8 cellular contexts compared by ENCODE assay signal in the genomic region with DNA sequence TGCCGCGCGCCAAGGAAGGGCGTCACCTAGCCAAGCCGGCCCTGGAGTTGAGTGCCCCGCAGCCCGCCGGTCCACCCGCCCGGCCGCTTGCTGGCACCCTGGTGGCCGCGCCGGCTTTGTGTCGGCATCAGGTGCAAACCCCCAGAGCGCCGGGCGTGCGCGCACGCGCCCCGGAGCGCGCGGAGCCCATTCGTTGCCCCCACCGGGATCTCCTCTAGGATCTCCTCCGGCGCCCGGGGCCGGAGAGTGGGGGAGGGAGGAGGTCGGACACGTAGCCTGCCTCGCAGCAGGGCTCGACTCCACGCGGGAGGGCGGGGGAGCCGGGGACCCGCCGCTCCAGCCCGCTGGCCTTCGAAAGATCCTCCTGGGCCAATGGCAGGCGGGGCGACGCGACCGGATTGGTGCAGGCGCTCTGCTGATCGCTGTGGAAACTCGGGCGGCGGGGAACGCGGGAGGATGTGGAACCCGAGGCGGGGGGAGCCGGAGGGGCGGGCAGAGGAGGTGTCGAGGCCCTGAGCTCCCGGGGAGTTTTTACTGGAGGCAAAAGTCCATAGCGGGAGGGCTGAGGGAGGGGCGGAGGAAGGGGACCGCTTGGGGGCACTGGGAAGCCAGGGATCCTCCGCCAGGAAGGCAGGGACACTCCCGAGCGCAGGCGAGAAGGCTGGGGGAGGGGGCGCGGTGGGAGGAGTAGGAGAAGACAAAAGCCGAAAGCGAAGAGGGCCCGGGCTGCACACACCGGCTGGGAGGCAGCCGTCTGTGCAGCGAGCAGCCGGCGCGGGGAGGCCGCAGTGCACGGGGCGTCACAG. TPM values are rescaled to one million over a fixed set of nuclear protein-coding genes. Genes with fewer than 3 reads are reported as not detected.
DNase-seq lines count a peak whose midpoint lies in the region; ATAC-seq, FAIRE-seq and TF ChIP-seq lines count a peak whose summit lies in the region.

Gene FADS2 (plus strand): TSS at position 728 of the 806 bp plus-strand sequence. CDS start 91 bp downstream, outside the sequence.

- TF ChIP-seq RAD21 in H1 (IDR thresholded peaks at IDR 0.05 in 1 of 2, conservative IDR thresholded peaks at IDR 0.05 in 1 of 2; ENCODE audit: low read depth in 2 of 2, low read length in 2 of 2) = no peak

- TF ChIP-seq CTCF in H1 (IDR thresholded peaks at IDR 0.05; ENCODE audit: control extremely low read depth in 1 of 3, insufficient read depth in 1 of 3, low read depth in 1 of 3, low read length in 3 of 3) = 0 out of 4 replicates have a peak, but pooled peaks of 1 of the 3 experiments have one; percentile 12

- H2BK120ac ChIP-seq in H1 (replicated peaks; ENCODE audit: low read depth, low read length) = peak within 1 kb of the TSS; percentile 70

- H3K9ac ChIP-seq in H1 (replicated peaks in 1 of 4; ENCODE audit: extremely low read depth in 1 of 4, low read depth in 3 of 4, low read length in 3 of 4) = peak within 1 kb of the TSS; percentile 82 to 88 (median 84)

- peak within 1 kb of the TSS; percentile 90; the same call in 1 of the 2 replicates for H2BK15ac ChIP-seq in H1 (ENCODE audit: low read length)

- H3K4me2 ChIP-seq in H1 (ENCODE audit: insufficient read depth in 1 of 2, low read depth in 2 of 2, low read length in 2 of 2) = peak within 1 kb of the TSS; percentile 96 to 98

- no peak within 1 kb of the TSS for H2AFZ ChIP-seq in H1 (ENCODE audit: low read length)

- H3K79me2 ChIP-seq in H1 (ENCODE audit: control insufficient read depth in 1 of 2, insufficient read depth in 2 of 2, low read length in 2 of 2) = peaks cover 29 to 46% of the 10 kb centered on the region in 2 experiments

- H3K36me3 ChIP-seq in H1 (ENCODE audit: control insufficient read depth in 2 of 4, insufficient read depth in 4 of 4, low read length in 3 of 4) = peaks cover 3 to 4% (median 4%) of the 10 kb centered on the region in 4 experiments; a peak in 2 of 8 replicates

- H4K91ac ChIP-seq in H1 (replicated peaks; ENCODE audit: insufficient read length, low read length) = peak within 1 kb of the TSS; percentile 99

- ATAC-seq in HG03439 (IDR thresholded peaks at IDR 0.05; ENCODE audit: unreplicated experiment) = peak; percentile 70

- peak within 1 kb of the TSS; percentile 91 for H4K8ac ChIP-seq in H1 (ENCODE audit: extremely low read depth, insufficient read depth, low read length)

- peak within 1 kb of the TSS; percentile 71 for H2BK5ac ChIP-seq in H1 (ENCODE audit: low read depth, low read length)

- H3K9me3 ChIP-seq in H1 (ENCODE audit: insufficient read depth in 2 of 2, low read depth in 1 of 2, low read length in 1 of 2) = no peaks in the 10 kb centered on the region

- DNase-seq in Ammon's horn (ENCODE audit: low spot score) (peak; percentile 96), GM19239 (ENCODE audit: insufficient read length, low spot score) (peak; percentile 71), NCI-H69 (lab: John Stamatoyannopoulos, UW) (peak; percentile 99), H1 (ENCODE audit: low read depth in 1 of 2, low spot score in 2 of 2) (peak; percentile 63 to 91), medulla oblongata (ENCODE audit: extremely low spot score) (peak; percentile 96)
- DNase-seq in activated CD8-positive, alpha-beta memory T cell treated with anti-CD3 and anti-CD28 coated beads for 24 hours = peak; percentile 85
- DNase-seq in stimulated activated CD4-positive, alpha-beta T cell treated with anti-CD3 and anti-CD28 coated beads, TNF-alpha, amount 100 ng/mL, for 48 hours (ENCODE audit: low read depth in 3 of 3) = peak; percentile 46 to 76 (median 56)

- peaks cover 7 to 24% of the 10 kb centered on the region in 2 experiments for H4K20me1 ChIP-seq in H1 (replicated peaks in 1 of 2; ENCODE audit: control insufficient read depth in 1 of 2, insufficient read depth in 2 of 2, low read length in 2 of 2)

- H3K23me2 ChIP-seq in H1 (ENCODE audit: low read depth, low read length) = peaks cover 14% of the 10 kb centered on the region

- H3K56ac ChIP-seq in H1 (replicated peaks; ENCODE audit: insufficient read length, low read depth, low read length) = peak within 1 kb of the TSS; percentile 98

- no peak within 1 kb of the TSS for H3K14ac ChIP-seq in H1 (ENCODE audit: insufficient read length)

- peak within 1 kb of the TSS; percentile 100 for H3K18ac ChIP-seq in H1 (ENCODE audit: extremely low read depth, low read length)

- 0 out of 2 replicates have a peak within 1 kb of the TSS, but pooled peaks have one; percentile 42 for H2AK5ac ChIP-seq in H1 (ENCODE audit: low read depth, low read length)

- peak in 1 of 2 experiments; percentile 66; a peak in 1 of 3 replicates for TF ChIP-seq EP300 in H1 (IDR thresholded peaks at IDR 0.05; ENCODE audit: borderline replicate concordance in 1 of 2, low read depth in 2 of 2, low read length in 2 of 2)

- peaks cover 9 to 28% (median 18%) of the 10 kb centered on the region in 4 experiments for H3K4me1 ChIP-seq in H1 (replicated peaks in 1 of 4; ENCODE audit: control insufficient read depth in 3 of 4, insufficient read depth in 4 of 4, low read length in 3 of 4)

- H3K27ac ChIP-seq in H1 (ENCODE audit: low read depth, low read length) = peak within 1 kb of the TSS; percentile 74

- no peak within 1 kb of the TSS for H2BK20ac ChIP-seq in H1 (ENCODE audit: low read length)

- H4K5ac ChIP-seq in H1 (ENCODE audit: insufficient read length, low read depth, low read length) = peak within 1 kb of the TSS; percentile 86

- TF ChIP-seq POLR2A in H1 (IDR thresholded peaks at IDR 0.05; ENCODE audit: control extremely low read depth in 1 of 2, low read depth in 2 of 2, low read length in 2 of 2) = peak; percentile 78 to 87; a peak in 2 of 3 replicates

- no peaks in the 10 kb centered on the region for H3K27me3 ChIP-seq in H1 (replicated peaks in 1 of 4; ENCODE audit: control insufficient read depth in 3 of 4, extremely low read depth in 1 of 4, insufficient read depth in 3 of 4, low read length in 3 of 4)

- peak within 1 kb of the TSS; percentile 86 for H3K4ac ChIP-seq in H1 (replicated peaks; ENCODE audit: insufficient read length, low read depth, low read length)

- peaks cover 14% of the 10 kb centered on the region for H3K79me1 ChIP-seq in H1 (ENCODE audit: low read depth, low read length)

- H3K23ac ChIP-seq in H1 (ENCODE audit: insufficient read length) = no peak within 1 kb of the TSS

- peak within 1 kb of the TSS; percentile 56 for H2BK12ac ChIP-seq in H1 (ENCODE audit: low read depth, low read length)

- peak within 1 kb of the TSS; percentile 77 to 96 (median 86) for H3K4me3 ChIP-seq in H1 (ENCODE audit: extremely low read depth in 1 of 4, insufficient read depth in 2 of 4, low read depth in 3 of 4, low read length in 4 of 4)

- WGBS in H1 (ENCODE audit: extremely low coverage in 1 of 2, insufficient coverage in 1 of 2, insufficient read length in 1 of 2, insufficient replicate concordance in 2 of 2, low coverage in 1 of 2, low lambda C conversion rate in 2 of 2, missing lambda C conversion rate in 1 of 2), 2 experiments = 2% methylated on average over 42 of the region's 83 CpGs; no CpG with 5 or more reads in 1 of the 2 experiments

- FAIRE-seq in GM19239 (lab: Jason Lieb, UNC) (peak; percentile 90), H1 (lab: Jason Lieb, UNC) (no peak)

- CTCF ChIA-PET in H1 (lab: Charles Lee; ENCODE audit: partially characterized antibody) = interaction anchor here (0.9 to 3.2 kb wide), 8 partner anchors 10 to 38 kb away, joined by 3 to 16 read pairs (median 4); partner anchors contain the start of gene FADS1

- POLR2A ChIA-PET in H1 (lab: Charles Lee; ENCODE audit: partially characterized antibody) = interaction anchor here (0.8 to 9.9 kb wide), 18 partner anchors 11 to 140 kb away, joined by 3 to 210 read pairs (median 6); partner anchors contain the start of genes FADS1, FEN1, FTH1 and TMEM258

TF ChIP-seq in H1, 55 proteins besides CTCF, POLR2A, EP300 and RAD21 (continues in another document):
- TF ChIP-seq, protein P1, sequence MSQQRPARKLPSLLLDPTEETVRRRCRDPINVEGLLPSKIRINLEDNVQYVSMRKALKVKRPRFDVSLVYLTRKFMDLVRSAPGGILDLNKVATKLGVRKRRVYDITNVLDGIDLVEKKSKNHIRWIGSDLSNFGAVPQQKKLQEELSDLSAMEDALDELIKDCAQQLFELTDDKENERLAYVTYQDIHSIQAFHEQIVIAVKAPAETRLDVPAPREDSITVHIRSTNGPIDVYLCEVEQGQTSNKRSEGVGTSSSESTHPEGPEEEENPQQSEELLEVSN (IDR thresholded peaks at IDR 0.05) = peak; percentile 70
- TF ChIP-seq, protein P2, sequence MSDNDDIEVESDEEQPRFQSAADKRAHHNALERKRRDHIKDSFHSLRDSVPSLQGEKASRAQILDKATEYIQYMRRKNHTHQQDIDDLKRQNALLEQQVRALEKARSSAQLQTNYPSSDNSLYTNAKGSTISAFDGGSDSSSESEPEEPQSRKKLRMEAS (IDR thresholded peaks at IDR 0.05) = no peak; the same call in none of the 2 replicates
- TF ChIP-seq KDM1A (IDR thresholded peaks at IDR 0.05; ENCODE audit: borderline replicate concordance, low read length) (no peak), PHF8 (conservative IDR thresholded peaks at IDR 0.05; ENCODE audit: low read depth, low read length) (peak; percentile 71), CEBPB (IDR thresholded peaks at IDR 0.05; ENCODE audit: low read depth, low read length) (no peak), BCL11A (IDR thresholded peaks at IDR 0.05; ENCODE audit: low read depth in 2 of 2, low read length in 2 of 2) (no peak), CBX5 (IDR thresholded peaks at IDR 0.05; ENCODE audit: low read depth, low read length) (no peak), YY1 (IDR thresholded peaks at IDR 0.05; ENCODE audit: low read depth, low read length) (no peak; the same call in 1 of the 2 replicates), SP4 (IDR thresholded peaks at IDR 0.05; ENCODE audit: low read length) (no peak), SIN3A (conservative IDR thresholded peaks at IDR 0.05 in 1 of 2, IDR thresholded peaks at IDR 0.05 in 1 of 2; ENCODE audit: low read depth in 1 of 2, low read length in 2 of 2) (peak in 1 of 2 experiments; percentile 33; a peak in 1 of 4 replicates), HDAC6 (IDR thresholded peaks at IDR 0.05; ENCODE audit: low read depth, low read length) (no peak), KDM5A (IDR thresholded peaks at IDR 0.05; ENCODE audit: low read length) (no peak), CBX8 (IDR thresholded peaks at IDR 0.05; ENCODE audit: borderline replicate concordance, low read depth, low read length) (no peak), SRF (IDR thresholded peaks at IDR 0.05; ENCODE audit: low read depth, low read length) (no peak)

RNA-seq across cellular contexts. Expression of gene FADS2, which starts in this region (rescaled TPM):
- total RNA-seq in H1 (2021; fragmentation: NEBNext Ultra II Directional; extraction: Animal tissue kit (Norgen Biotek cat#: 25700)) = 499 and 526 TPM in 2 replicates
- polyA plus RNA-seq in H1 (2011; rRNA removed) = 635 and 701 TPM in 2 replicates
- polyA plus RNA-seq in H1 (2011; cell fraction: cytosol; rRNA removed) = 497 TPM
- 671 TPM for polyA plus RNA-seq in H1 (2011; cell fraction: nucleus; rRNA removed)
- 387 to 431 TPM (median 414 TPM) in 4 replicates for polyA plus RNA-seq in H1 (2012, experiment 1 of 2)
- 532 TPM for polyA plus RNA-seq in H1 (2012, experiment 2 of 2)
- polyA plus RNA-seq in H1 (2013, experiment 1 of 2) = 1,100 TPM
- 1,238 TPM for polyA plus RNA-seq in H1 (2013, experiment 2 of 2)
- 977 and 989 TPM in 2 replicates for polyA minus RNA-seq in H1 (2011; rRNA and poly(A)+ RNA removed)
- polyA minus RNA-seq in H1 (2011; cell fraction: cytosol; rRNA and poly(A)+ RNA removed) = 321 TPM
- 205 TPM for polyA minus RNA-seq in H1 (2011; cell fraction: nucleus; rRNA and poly(A)+ RNA removed)

Comparison
In these comparisons a context has a peak if more than half of its experiments do, and no peak if none do; other contexts are left out.
1. Peak in every context shown above with its lines: DNase-seq, ATAC-seq, H3K4me3 ChIP-seq and H3K27ac ChIP-seq.